Comparison of ENCODE assay signal across 9 cellular contexts in the genomic region with DNA sequence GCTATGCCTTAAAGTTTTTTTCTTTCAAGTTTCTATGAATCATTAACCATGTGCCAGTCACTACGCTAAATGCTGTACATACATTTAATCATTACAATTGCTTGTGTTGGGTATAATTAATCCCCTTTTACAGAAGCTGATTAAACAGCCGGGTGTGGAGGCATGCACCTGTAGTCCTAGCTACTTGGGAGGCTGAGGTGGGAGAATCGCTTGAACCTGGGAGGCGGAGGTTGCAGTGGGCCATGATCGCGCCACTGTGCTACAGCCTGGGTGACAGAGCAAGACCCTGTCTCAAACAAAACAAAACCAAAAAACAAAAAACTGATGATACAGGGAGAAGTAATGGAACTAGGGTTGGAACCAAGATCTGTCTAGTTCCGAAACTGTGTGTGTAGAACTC. TPM values are rescaled to one million over a fixed set of nuclear protein-coding genes. Genes with fewer than 3 reads are reported as not detected.
A peak's percentile ranks its signal among the peaks of the same experiment; 100 is the strongest.
DNase-seq lines count a peak whose midpoint lies in the region; ATAC-seq, FAIRE-seq and TF ChIP-seq lines count a peak whose summit lies in the region.
"Had no signal": no experiment of that assay in that cellular context is flagged by ENCODE, and none has a peak within 500 bp of the region (broad histone marks: within the 10 kb centered on the region; RNA-seq: fewer than 3 reads in every experiment).

No MANE protein-coding gene starts in this region.

- H3K9ac ChIP-seq in KMS-11, result peak overlapping the region; percentile 89; the same call in 1 of the 2 replicates

- ATAC-seq in A549, result no peak
- ATAC-seq in central memory CD8-positive, alpha-beta T cell (replicated peaks; ENCODE audit: extremely low read depth, poor library complexity, severe bottlenecking), result no peak

- H3K27me3 ChIP-seq in KMS-11 (ENCODE audit: insufficient read depth, low read depth), result no peaks in the 10 kb centered on the region

- H3K27ac Mint-ChIP-seq in central memory CD8-positive, alpha-beta T cell (ENCODE audit: low read depth), result peak overlapping the region; percentile 96
- H3K27ac Mint-ChIP-seq in nephron, result peak overlapping the region; percentile 96 to 99 (median 97)

- CTCF ChIA-PET in A549 (lab: Yijun Ruan, JAX), result interaction anchor here (0.6 to 4.4 kb wide), 8 partner anchors 11 to 258 kb away, joined by 3 to 90 read pairs (median 4); no protein-coding TSS in a partner anchor

- H3K27ac ChIP-seq in A549 (peak overlapping the region; percentile 99), KMS-11 (peak overlapping the region; percentile 73)

- no peak overlapping the region; the same call in 2 of the 3 replicates for H3K4me3 ChIP-seq in A549
- H3K4me3 ChIP-seq in KMS-11 (IDR thresholded peaks at IDR 0.05; ENCODE audit: insufficient read depth, low read depth, low read length), result no peak overlapping the region

- H3K4me2 ChIP-seq in A549 (peak overlapping the region; percentile 89), KMS-11 (peak overlapping the region; percentile 89)

- H3K9me3 Mint-ChIP-seq in central memory CD8-positive, alpha-beta T cell, result no peaks in the 10 kb centered on the region
- H3K9me3 Mint-ChIP-seq in nephron, result no peaks in the 10 kb centered on the region

- H4K20me1 ChIP-seq in KMS-11 (ENCODE audit: insufficient read depth), result no peaks in the 10 kb centered on the region; the same call in 1 of the 2 replicates

- TF ChIP-seq EP300 in A549 (IDR thresholded peaks at IDR 0.05), result no peak

- 98% methylated on average over 7 of the region's 7 CpGs for WGBS in A549 (ENCODE audit: missing lambda C conversion rate)

- POLR2A ChIA-PET in A549 (lab: Yijun Ruan, JAX), result interaction anchor here (1.0 kb wide), 1 partner anchor 192 kb away, joined by 3 read pairs; no protein-coding TSS in a partner anchor

- no peaks in the 10 kb centered on the region for H3K27me3 Mint-ChIP-seq in central memory CD8-positive, alpha-beta T cell
- no peaks in the 10 kb centered on the region for H3K27me3 Mint-ChIP-seq in nephron (ENCODE audit: low read depth)

- no peak for FAIRE-seq in A549 (lab: Jason Lieb, UNC)

- H3K4me3 Mint-ChIP-seq in central memory CD8-positive, alpha-beta T cell, result peak overlapping the region; percentile 88
- H3K4me3 Mint-ChIP-seq in nephron, result peak overlapping the region; percentile 86 to 93 (median 89)

- no peaks in the 10 kb centered on the region for H3K9me3 ChIP-seq in A549

- no peak for TF ChIP-seq CTCF in A549 (IDR thresholded peaks at IDR 0.05)
- no peak for TF ChIP-seq CTCF in KMS-11 (conservative IDR thresholded peaks at IDR 0.05; ENCODE audit: low read depth, low read length)
- TF ChIP-seq CTCF in nephron (IDR thresholded peaks at IDR 0.05; ENCODE audit: unreplicated experiment in 3 of 3), result no peak

- DNase-seq in A549 (ENCODE audit: low read depth in 1 of 2, low spot score in 1 of 2) (no peak), DMS153 (lab: John Stamatoyannopoulos, UW) (no peak), NCI-H1436 treated with DMSO at 0.1 percent for 48 hours (lab: John Stamatoyannopoulos, UW) (no peak), NCI-H524 (lab: John Stamatoyannopoulos, UW) (no peak)
- no peak for DNase-seq in central memory CD8-positive, alpha-beta T cell (ENCODE audit: low spot score in 2 of 2)
- DNase-seq in stimulated activated CD4-positive, alpha-beta T cell treated with anti-CD3 and anti-CD28 coated beads, Interleukin-1b, Interleukin-23, amount 100 ng/mL, for 48 hours, result no peak
- DNase-seq: NCI-H1105 had no signal

- peaks cover 50% of the 10 kb centered on the region for H3K4me1 ChIP-seq in A549
- peaks cover 50% of the 10 kb centered on the region for H3K4me1 ChIP-seq in KMS-11 (ENCODE audit: low read depth, poor library complexity, severe bottlenecking)

- no peaks in the 10 kb centered on the region for H3K36me3 ChIP-seq in KMS-11 (ENCODE audit: insufficient read depth)

- H3K4me1 Mint-ChIP-seq in central memory CD8-positive, alpha-beta T cell, result peaks cover 44% of the 10 kb centered on the region
- H3K4me1 Mint-ChIP-seq in nephron, result peaks cover 32% of the 10 kb centered on the region

- H3K79me2 ChIP-seq in KMS-11 (ENCODE audit: insufficient read depth, low read depth), result peaks cover 25% of the 10 kb centered on the region

- H2AFZ ChIP-seq in KMS-11 (ENCODE audit: low read depth), result peak overlapping the region; percentile 86

- TF ChIP-seq RAD21 in A549 (conservative IDR thresholded peaks at IDR 0.05 in 1 of 2, IDR thresholded peaks at IDR 0.05 in 1 of 2), result no peak

- TF ChIP-seq POLR2A in A549 (IDR thresholded peaks at IDR 0.05; ENCODE audit: low read length), result no peak

- peaks cover 11% of the 10 kb centered on the region for H3K36me3 Mint-ChIP-seq in central memory CD8-positive, alpha-beta T cell (ENCODE audit: insufficient read depth)
- H3K36me3 Mint-ChIP-seq in nephron (ENCODE audit: low read depth), result peaks cover 2% of the 10 kb centered on the region

TF ChIP-seq in A549, 52 proteins besides CTCF, POLR2A, EP300 and RAD21:
- no peak for TF ChIP-seq RNF2 (IDR thresholded peaks at IDR 0.05; ENCODE audit: borderline replicate concordance, low read depth)
- TF ChIP-seq KDM1A (IDR thresholded peaks at IDR 0.05; ENCODE audit: low read depth), result no peak
- no peak for TF ChIP-seq NR3C1 (IDR thresholded peaks at IDR 0.05)
- no peak for TF ChIP-seq ESRRA (IDR thresholded peaks at IDR 0.05; ENCODE audit: borderline replicate concordance, low read length)
- no peak for TF ChIP-seq HDAC2 (IDR thresholded peaks at IDR 0.05)
- TF ChIP-seq NPAS2 (CRISPR knock-in tag; IDR thresholded peaks at IDR 0.05; ENCODE audit: borderline replicate concordance), result no peak
- no peak for TF ChIP-seq KDM5A (IDR thresholded peaks at IDR 0.05)
- no peak for TF ChIP-seq TFCP2L1 (CRISPR knock-in tag; IDR thresholded peaks at IDR 0.05)
- no peak for TF ChIP-seq USF2 (IDR thresholded peaks at IDR 0.05)
- no peak for TF ChIP-seq PBX3 (IDR thresholded peaks at IDR 0.05)
- no peak for TF ChIP-seq FOXS1 (CRISPR knock-in tag; IDR thresholded peaks at IDR 0.05)
- no peak for TF ChIP-seq MAFK (IDR thresholded peaks at IDR 0.05; ENCODE audit: partially characterized antibody)
- TF ChIP-seq FOSL2 (IDR thresholded peaks at IDR 0.05), result no peak
- TF ChIP-seq FOSL2 (CRISPR knock-in tag; IDR thresholded peaks at IDR 0.05), result no peak
- TF ChIP-seq RFX5 (IDR thresholded peaks at IDR 0.05), result no peak
- TF ChIP-seq MAZ (IDR thresholded peaks at IDR 0.05; ENCODE audit: borderline replicate concordance, low read depth, low read length), result no peak
- no peak for TF ChIP-seq EHMT2 (IDR thresholded peaks at IDR 0.05; ENCODE audit: low read depth)
- no peak for TF ChIP-seq NFE2L2 (conservative IDR thresholded peaks at IDR 0.05; ENCODE audit: low read length)
- TF ChIP-seq BHLHE40 (IDR thresholded peaks at IDR 0.05; ENCODE audit: low read depth, low read length), result no peak

RNA-seq across cellular contexts. Expression of gene UBE2R2, which starts 1.2 kb away (rescaled TPM):
- polyA plus RNA-seq in A549 (2011; rRNA removed), result 44.9 and 48.1 TPM in 2 replicates
- polyA plus RNA-seq in A549 (2012; cell fraction: cytosol; rRNA removed), result 19.9 and 20.4 TPM in 2 replicates
- polyA plus RNA-seq in A549 (2012; cell fraction: nucleus; rRNA removed), result 10.2 and 11.6 TPM in 2 replicates
- 37.9 to 41.7 TPM (median 41.2 TPM) in 3 replicates for polyA plus RNA-seq in A549 (2017; fragmentation: RNase III; extraction: RNeasy Plus Mini Kit Qiagen cat#74134 plus additional on column Dnase treatment)
- 34.8 and 36.2 TPM in 2 replicates for polyA minus RNA-seq in A549 (2011; rRNA and poly(A)+ RNA removed)

RNA-seq across cellular contexts. Expression of gene PRSS3, which starts 20.4 kb away (rescaled TPM):
- polyA plus RNA-seq in A549 (2011; rRNA removed) (2.0 and 3.3 TPM in 2 replicates), A549 (2017; fragmentation: RNase III; extraction: RNeasy Plus Mini Kit Qiagen cat#74134 plus additional on column Dnase treatment) (1.9 to 4.3 TPM (median 4.0 TPM) in 3 replicates)
- polyA plus RNA-seq in A549 (2012; cell fraction: cytosol; rRNA removed), result 1.0 and 1.2 TPM in 2 replicates
- polyA plus RNA-seq in A549 (2012; cell fraction: nucleus; rRNA removed), result 0.59 and 1.3 TPM in 2 replicates
- 2.9 and 3.7 TPM in 2 replicates for polyA minus RNA-seq in A549 (2011; rRNA and poly(A)+ RNA removed)
